ENCODE assay signal across 17 cellular contexts in the genomic region with DNA sequence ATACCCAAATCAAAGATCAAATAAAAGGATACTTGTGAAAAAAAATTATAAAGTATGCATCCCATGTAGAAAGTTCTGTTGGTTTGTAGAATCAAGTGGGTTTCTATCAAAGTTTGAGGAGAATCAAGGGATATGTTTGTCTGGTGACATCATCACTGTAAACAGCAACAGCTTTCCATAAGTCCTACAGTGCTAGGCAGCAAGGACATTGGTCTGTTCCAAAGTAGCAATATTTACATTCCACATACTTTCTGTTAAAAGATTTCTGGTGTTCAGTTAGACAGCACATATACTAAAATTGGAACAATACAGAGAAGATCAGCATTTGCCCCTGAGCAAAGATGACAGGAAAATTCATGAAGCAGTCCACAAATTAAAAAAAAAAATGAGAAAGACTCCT.
"Had no signal": no experiment of that assay in that cellular context is flagged by ENCODE, and none has a peak within 500 bp of the region (broad histone marks: within the 10 kb centered on the region; RNA-seq: fewer than 3 reads in every experiment).

No MANE protein-coding gene starts in this region.

- H3K27me3 ChIP-seq: foreskin keratinocyte, testis, tibial nerve had no signal

- H3K27ac ChIP-seq: foreskin keratinocyte, psoas muscle, testis, tibial nerve had no signal

- H3K36me3 ChIP-seq: tibial nerve had no signal

- H3K9me3 ChIP-seq: psoas muscle, testis, tibial nerve had no signal

- DNase-seq: cortex of kidney; effector memory CD4-positive, alpha-beta T cell; foreskin keratinocyte; hippocampal formation; kidney glomerular epithelial cell; naive thymus-derived CD4-positive, alpha-beta T cell; nephron progenitor cell; psoas muscle; retina; stimulated activated CD4-positive, alpha-beta T cell treated with anti-CD3 and anti-CD28 coated beads, Interleukin-2, amount 100 ng/mL, for 24 hours; stimulated activated CD4-positive, alpha-beta T cell treated with anti-CD3 and anti-CD28 coated beads, Interleukin-4, amount 100 ng/mL, for 4 hours; stimulated activated naive B cell treated with anti-CD40 and anti-IgM and Interleukin-4, amounts not matched to agents 10 μg/mL and 1 μg/mL and 100 μg/mL, for 72 hours; stimulated activated naive CD8-positive, alpha-beta T cell treated with anti-CD3 and anti-CD28 coated beads, Interleukin-15, amount 100 ng/mL, for 72 hours; testis had no signal

- H3K4me3 ChIP-seq: psoas muscle, testis, tibial nerve had no signal

- H3K4me1 ChIP-seq: foreskin keratinocyte, psoas muscle, testis, tibial nerve had no signal

- ATAC-seq: esophagus mucosa; foreskin keratinocyte; naive thymus-derived CD4-positive, alpha-beta T cell; psoas muscle; sciatic nerve; stimulated activated naive B cell treated with anti-CD40 and anti-IgM and Interleukin-4, amounts not matched to agents 10 μg/mL and 1 μg/mL and 100 μg/mL, for 72 hours; stimulated activated naive CD8-positive, alpha-beta T cell treated with anti-CD3 and anti-CD28 coated beads, Interleukin-15, amount 100 ng/mL, for 72 hours had no signal
